Comparison of ENCODE assay signal across 24 cellular contexts in the genomic region with DNA sequence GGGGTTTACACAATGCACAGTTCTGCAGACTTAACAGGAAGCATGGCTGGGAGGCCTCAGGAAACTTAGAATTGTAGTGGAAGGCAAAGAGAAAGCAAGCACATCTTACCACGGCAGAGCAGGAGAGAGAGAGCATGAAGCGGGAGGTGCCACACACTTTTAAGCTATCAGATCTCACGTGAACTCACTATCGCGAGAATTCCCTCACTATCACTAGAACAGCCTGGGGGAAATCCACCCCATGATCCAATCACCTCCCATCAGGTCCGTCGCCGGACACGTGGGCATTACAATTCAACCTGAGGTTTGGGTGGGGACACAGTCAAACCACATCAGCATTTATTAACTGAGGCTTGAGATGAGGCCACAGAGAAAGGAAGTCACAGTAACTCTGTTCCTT.
DNase-seq lines count a peak whose midpoint lies in the region; ATAC-seq, FAIRE-seq and TF ChIP-seq lines count a peak whose summit lies in the region.
"Had no signal": no experiment of that assay in that cellular context is flagged by ENCODE, and none has a peak within 500 bp of the region (broad histone marks: within the 10 kb centered on the region; RNA-seq: fewer than 3 reads in every experiment).

No MANE protein-coding gene starts in this region.

- no peak for TF ChIP-seq EP300 in K562 (IDR thresholded peaks at IDR 0.05; ENCODE audit: low read length)

- ATAC-seq in HG03354 (IDR thresholded peaks at IDR 0.05; ENCODE audit: poor library complexity, severe bottlenecking, unreplicated experiment): peak; percentile 53
- ATAC-seq in K562: no peak
- peak; percentile 68 to 85 (median 77) for ATAC-seq in natural killer cell
- no peak for ATAC-seq in activated CD4-positive, CD25-positive, alpha-beta regulatory T cell treated with anti-CD3 and anti-CD28 coated beads, Interleukin-2, amount 50 U/mL, for 24 hours
- ATAC-seq: CD8-positive, alpha-beta T cell; left cardiac atrium; sciatic nerve had no signal

- no peaks in the 10 kb centered on the region for H3K27me3 ChIP-seq in BLaER1 treated with 17β-estradiol and CSF1 and Interleukin-3, amounts not matched to agents 10 nM and 100 nM
- peaks cover 23 to 56% of the 10 kb centered on the region in 2 experiments; a peak in 4 of 5 replicates for H3K27me3 ChIP-seq in K562 (ENCODE audit: control insufficient read depth in 2 of 2, insufficient read depth in 2 of 2, low read length in 2 of 2)
- H3K27me3 ChIP-seq: ovary had no signal

- POLR2A ChIA-PET in K562 (lab: Yijun Ruan, JAX): no interaction called here

- peaks cover 13 to 20% of the 10 kb centered on the region in 2 donors for H3K4me1 Mint-ChIP-seq in natural killer cell

- 0 out of 22 replicates have a peak overlapping the region, but pooled peaks of 2 of the 11 experiments have one; percentile 12 to 30 for H3K27ac ChIP-seq in BLaER1 treated with 17β-estradiol and CSF1 and Interleukin-3, amounts not matched to agents 10 nM and 100 nM
- no peak overlapping the region for H3K27ac ChIP-seq in K562 (ENCODE audit: extremely low read depth, low read depth, low read length)
- H3K27ac ChIP-seq: coronary artery, ovary, RWPE1, SK-N-MC, tibial nerve had no signal

- peaks cover 5 to 16% of the 10 kb centered on the region in 2 donors for H3K27me3 Mint-ChIP-seq in natural killer cell (ENCODE audit: low read depth in 2 of 2)

- H3K79me2 ChIP-seq in K562 (ENCODE audit: control insufficient read depth, insufficient read depth, low read length): no peaks in the 10 kb centered on the region

- 2% methylated on average over 9 of the region's 9 CpGs for WGBS in K562 (ENCODE audit: insufficient coverage, low coverage, missing lambda C conversion rate)

- H3K4me3 ChIP-seq in BLaER1 treated with 17β-estradiol and CSF1 and Interleukin-3, amounts not matched to agents 10 nM and 100 nM: no peak overlapping the region
- no peak overlapping the region for H3K4me3 ChIP-seq in K562
- H3K4me3 ChIP-seq: coronary artery, ovary, SK-N-MC, tibial nerve had no signal

- H4K20me1 ChIP-seq in BLaER1 treated with 17β-estradiol and CSF1 and Interleukin-3, amounts not matched to agents 10 nM and 100 nM: no peaks in the 10 kb centered on the region; a peak in 1 of 22 replicates
- peaks cover 10% of the 10 kb centered on the region for H4K20me1 ChIP-seq in K562 (replicated peaks; ENCODE audit: control insufficient read depth, insufficient read depth, low read length)

- no peaks in the 10 kb centered on the region for H3K9me3 ChIP-seq in BLaER1 treated with 17β-estradiol and CSF1 and Interleukin-3, amounts not matched to agents 10 nM and 100 nM (replicated peaks in 1 of 11)
- no peaks in the 10 kb centered on the region for H3K9me3 ChIP-seq in K562 (replicated peaks; ENCODE audit: control insufficient read depth, insufficient read depth, low read depth, low read length)
- H3K9me3 ChIP-seq: ovary, tibial nerve had no signal

- peak overlapping the region; percentile 74 for H3K4me3 Mint-ChIP-seq in natural killer cell
- H3K4me3 Mint-ChIP-seq: activated CD4-positive, alpha-beta T cell treated with anti-CD3 and anti-CD28 coated beads, Interleukin-2, amount 10 ng/mL, durations not matched to agents 7 days and 5 days; activated naive CD4-positive, alpha-beta T cell treated with anti-CD3 and anti-CD28 coated beads, Interleukin-2, amount 10 ng/mL, durations not matched to agents 7 days and 5 days; activated T-helper 1 cell treated with anti-CD3 and anti-CD28 coated beads, Interleukin-12 subunit alpha, Interleukin-12 subunit beta, Interleukin-2, Interleukin-4 antibody, amounts not matched to agents 30 ng/mL and 10 ng/mL and 1 ng/mL, durations not matched to agents 14 hours and 24 hours and 36 hours; CD8-positive, alpha-beta T cell had no signal

- no TSS peak for BruUV-seq in K562 (replicated peaks; lab: Mats Ljungman, UMichigan)

- TF ChIP-seq CTCF in K562 (IDR thresholded peaks at IDR 0.05 in 2 of 3, conservative IDR thresholded peaks at IDR 0.05 in 1 of 3; ENCODE audit: insufficient read depth in 2 of 3, low read depth in 1 of 3, low read length in 3 of 3) (no peak), natural killer cell (IDR thresholded peaks at IDR 0.05) (no peak)

- no peak for FAIRE-seq in K562 (lab: Jason Lieb, UNC)
- FAIRE-seq: endometrium had no signal

- in situ Hi-C loops in K562 (cut with MboI): no loop called here

- H3K27ac Mint-ChIP-seq in natural killer cell: peak overlapping the region; percentile 25 to 32
- H3K27ac Mint-ChIP-seq: activated CD4-positive, alpha-beta T cell treated with anti-CD3 and anti-CD28 coated beads, Interleukin-2, amount 10 ng/mL, durations not matched to agents 7 days and 5 days; activated naive CD4-positive, alpha-beta T cell treated with anti-CD3 and anti-CD28 coated beads, Interleukin-2, amount 10 ng/mL, durations not matched to agents 7 days and 5 days; activated T-helper 1 cell treated with anti-CD3 and anti-CD28 coated beads, Interleukin-12 subunit alpha, Interleukin-12 subunit beta, Interleukin-2, Interleukin-4 antibody, amounts not matched to agents 30 ng/mL and 10 ng/mL and 1 ng/mL, durations not matched to agents 14 hours and 24 hours and 36 hours; CD8-positive, alpha-beta T cell had no signal

- DNase-seq in K562 (ENCODE audit: extremely low read depth in 1 of 4, low spot score in 3 of 4) (no peak), natural killer cell (no peak), pons (ENCODE audit: low spot score) (no peak), NCI-H69 (lab: John Stamatoyannopoulos, UW) (no peak)
- DNase-seq in activated CD4-positive, CD25-positive, alpha-beta regulatory T cell treated with anti-CD3 and anti-CD28 coated beads, Interleukin-2, amount 50 U/mL, for 72 hours: no peak
- DNase-seq: activated CD4-positive, alpha-beta T cell treated with anti-CD3 and anti-CD28 coated beads, Interleukin-2, amount 10 ng/mL, durations not matched to agents 7 days and 5 days; activated naive CD4-positive, alpha-beta T cell treated with anti-CD3 and anti-CD28 coated beads, Interleukin-2, amount 10 ng/mL, durations not matched to agents 7 days and 5 days; anterior cingulate cortex; CD8-positive, alpha-beta T cell; DMS153; KBM-7; left cardiac atrium; NCI-H524 treated with DMSO at 0.1 percent for 48 hours; ovary had no signal

- no peak overlapping the region for H2AFZ ChIP-seq in K562 (ENCODE audit: low read depth, low read length)

- no peaks in the 10 kb centered on the region for H3K36me3 ChIP-seq in BLaER1 treated with 17β-estradiol and CSF1 and Interleukin-3, amounts not matched to agents 10 nM and 100 nM
- H3K36me3 ChIP-seq in K562 (ENCODE audit: control insufficient read depth, insufficient read depth, low read length): no peaks in the 10 kb centered on the region
- H3K36me3 ChIP-seq: ovary, tibial nerve had no signal

- peak overlapping the region in 1 of 11 experiments; percentile 24; a peak in 1 of 22 replicates for H3K9ac ChIP-seq in BLaER1 treated with 17β-estradiol and CSF1 and Interleukin-3, amounts not matched to agents 10 nM and 100 nM
- H3K9ac ChIP-seq in K562 (ENCODE audit: insufficient read depth in 1 of 2, low read depth in 2 of 2, low read length in 2 of 2): no peak overlapping the region

- H3K9me1 ChIP-seq in K562 (ENCODE audit: control insufficient read depth, insufficient read depth, low read length): no peaks in the 10 kb centered on the region

- H3K9me3 Mint-ChIP-seq in natural killer cell: no peaks in the 10 kb centered on the region
- H3K9me3 Mint-ChIP-seq: activated T-helper 1 cell treated with anti-CD3 and anti-CD28 coated beads, Interleukin-12 subunit alpha, Interleukin-12 subunit beta, Interleukin-2, Interleukin-4 antibody, amounts not matched to agents 30 ng/mL and 10 ng/mL and 1 ng/mL, durations not matched to agents 14 hours and 24 hours and 36 hours; CD8-positive, alpha-beta T cell had no signal

- TF ChIP-seq RAD21 in K562 (CRISPR knock-in tag; conservative IDR thresholded peaks at IDR 0.05 in 1 of 2, IDR thresholded peaks at IDR 0.05 in 1 of 2): no peak

- peaks cover 11 to 38% (median 26%) of the 10 kb centered on the region in 10 experiments for H3K4me1 ChIP-seq in BLaER1 treated with 17β-estradiol and CSF1 and Interleukin-3, amounts not matched to agents 10 nM and 100 nM
- H3K4me1 ChIP-seq in K562 (replicated peaks in 1 of 2; ENCODE audit: control insufficient read depth in 2 of 2, insufficient read depth in 2 of 2, low read length in 2 of 2): peaks cover 0 to 10% of the 10 kb centered on the region in 2 experiments; a peak in 1 of 5 replicates

- CTCF ChIA-PET in K562 (lab: Yijun Ruan, JAX; ENCODE audit: low intra/inter-chr PET ratio): no interaction called here

- peak overlapping the region; percentile 16 to 68 (median 51); a peak in 21 of 22 replicates for H3K4me2 ChIP-seq in BLaER1 treated with 17β-estradiol and CSF1 and Interleukin-3, amounts not matched to agents 10 nM and 100 nM
- no peak overlapping the region for H3K4me2 ChIP-seq in K562 (ENCODE audit: insufficient read depth, low read length)

- H3K36me3 Mint-ChIP-seq in natural killer cell: no peaks in the 10 kb centered on the region
- H3K36me3 Mint-ChIP-seq: activated naive CD4-positive, alpha-beta T cell treated with anti-CD3 and anti-CD28 coated beads, Interleukin-2, amount 10 ng/mL, durations not matched to agents 7 days and 5 days; CD8-positive, alpha-beta T cell had no signal

- TF ChIP-seq POLR2A in K562 (conservative IDR thresholded peaks at IDR 0.05): no peak

- intact Hi-C loops in K562 (cut with micrococcal nuclease): no loop called here
- intact Hi-C loops in natural killer cell (cut with micrococcal nuclease): no loop called here

TF ChIP-seq in K562, 482 proteins besides CTCF, POLR2A, EP300 and RAD21 (continues in another document):
- peak; percentile 82 for TF ChIP-seq CHD2 (IDR thresholded peaks at IDR 0.05; ENCODE audit: low read depth, low read length)
- no peak for TF ChIP-seq NONO (IDR thresholded peaks at IDR 0.05; ENCODE audit: low read depth in 2 of 2, low read length in 1 of 2)

Comparison
In these comparisons a context has a peak if more than half of its experiments do, and no peak if none do; other contexts are left out.
1. ATAC-seq: peak in HG03354 (single experiment) and natural killer cell (3 of 3); none in K562 (single experiment) and activated CD4-positive, CD25-positive, alpha-beta regulatory T cell treated with anti-CD3 and anti-CD28 coated beads, Interleukin-2, amount 50 U/mL, for 24 hours (0 of 2).